8 cellular contexts compared by ENCODE assay signal in the genomic region with DNA sequence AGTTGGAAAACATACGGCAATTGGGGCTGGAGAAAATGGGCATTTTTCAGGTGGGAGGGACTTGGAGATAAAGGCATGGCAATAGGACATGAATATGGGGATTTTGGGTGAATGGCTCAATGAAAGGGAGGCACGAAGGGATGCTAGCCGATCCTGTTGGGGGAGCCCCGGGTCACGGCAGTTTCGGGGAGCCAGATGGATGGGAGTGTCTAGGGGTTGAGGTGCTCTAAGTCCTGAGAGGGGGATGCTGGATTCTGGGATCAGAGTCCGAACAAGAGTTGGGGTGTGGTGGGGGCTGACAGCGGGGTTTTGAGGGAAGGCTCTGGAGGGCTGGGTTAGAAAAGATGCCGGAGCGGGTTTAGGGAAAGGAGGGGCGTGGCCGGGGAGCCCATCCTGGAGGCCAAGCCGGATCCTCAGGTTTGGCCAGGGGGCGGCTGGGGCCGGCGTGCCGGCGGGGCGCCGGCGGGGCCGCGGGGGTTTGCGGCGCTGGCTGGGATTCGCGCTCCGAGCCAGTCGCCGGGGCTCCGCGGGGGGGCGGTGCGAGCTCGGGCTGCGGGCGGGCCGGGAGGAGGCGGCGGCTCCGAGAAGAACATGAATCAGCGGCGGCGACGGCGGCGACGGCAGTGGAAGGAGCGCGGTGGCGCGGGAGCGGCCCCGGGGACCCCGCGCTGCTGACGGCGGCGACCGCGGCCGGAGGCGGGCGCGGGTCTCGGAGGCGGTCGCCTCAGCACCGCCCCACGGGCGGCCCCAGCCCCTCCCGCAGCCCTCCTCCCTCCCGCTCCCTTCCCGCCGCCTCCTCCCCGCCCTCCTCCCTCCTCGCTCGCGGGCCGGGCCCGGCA. TPM values are rescaled to one million over a fixed set of nuclear protein-coding genes. Genes with fewer than 3 reads are reported as not detected.
DNase-seq lines count a peak whose midpoint lies in the region; ATAC-seq, FAIRE-seq and TF ChIP-seq lines count a peak whose summit lies in the region.

A gene (plus strand): TSS at position 813 of the 839 bp plus-strand sequence. CDS start 46 bp downstream, outside the sequence.

- TF ChIP-seq CTCF in DND-41 (IDR thresholded peaks at IDR 0.05; ENCODE audit: borderline replicate concordance, extremely low read depth, low read length, poor library complexity, severe bottlenecking): no peak
- no peak for TF ChIP-seq CTCF in cardiac fibroblast (IDR thresholded peaks at IDR 0.05; ENCODE audit: low read depth, low read length)
- TF ChIP-seq CTCF in kidney (IDR thresholded peaks at IDR 0.05; ENCODE audit: borderline replicate concordance, extremely low read depth, insufficient read depth): no peak

- H3K27ac Mint-ChIP-seq in IgD-negative memory B cell: peak within 1 kb of the TSS in 2 of 3 donors; percentile 5 to 88

- H3K4me3 ChIP-seq in DND-41 (ENCODE audit: low read depth in 1 of 2, low read length in 2 of 2): peak within 1 kb of the TSS; percentile 58 to 83
- H3K4me3 ChIP-seq in cardiac fibroblast (replicated peaks in 1 of 2; ENCODE audit: low read depth in 2 of 2, low read length in 2 of 2): peak within 1 kb of the TSS; percentile 53 to 76
- peak within 1 kb of the TSS; percentile 48 to 62 for H3K4me3 ChIP-seq in kidney (ENCODE audit: low read length in 2 of 2)

- peak within 1 kb of the TSS; percentile 83 to 92 (median 87) for H3K4me3 Mint-ChIP-seq in IgD-negative memory B cell

- no peaks in the 10 kb centered on the region for H3K27me3 ChIP-seq in DND-41 (ENCODE audit: insufficient read depth, low read length, poor library complexity)

- H3K36me3 Mint-ChIP-seq in IgD-negative memory B cell: peaks cover 1% of the 10 kb centered on the region

- intact Hi-C loops in kidney (cut with DNase I): no loop called here

- peaks cover 8 to 15% (median 14%) of the 10 kb centered on the region in 3 donors for H3K4me1 Mint-ChIP-seq in IgD-negative memory B cell

- peaks cover 39% of the 10 kb centered on the region for H3K4me1 ChIP-seq in DND-41 (ENCODE audit: insufficient read depth, low read length)
- peaks cover 0 to 12% of the 10 kb centered on the region in 2 donors for H3K4me1 ChIP-seq in kidney (ENCODE audit: control insufficient read depth in 1 of 2, insufficient read depth in 1 of 2, low read depth in 1 of 2, low read length in 2 of 2)

- peaks cover 35% of the 10 kb centered on the region for H3K27me3 Mint-ChIP-seq in IgD-negative memory B cell

- peaks cover 17% of the 10 kb centered on the region for H3K79me2 ChIP-seq in DND-41 (ENCODE audit: insufficient read depth, low read length)

- H3K36me3 ChIP-seq in DND-41 (ENCODE audit: insufficient read depth, low read length) (peaks cover 23% of the 10 kb centered on the region), kidney (ENCODE audit: control insufficient read depth in 1 of 2, insufficient read depth in 2 of 2, low read length in 2 of 2) (no peaks in the 10 kb centered on the region)

- peak within 1 kb of the TSS; percentile 55 for H2AFZ ChIP-seq in DND-41 (ENCODE audit: low read depth, low read length)

- peak; percentile 63 for DNase-seq in DND-41
- DNase-seq in cardiac fibroblast (ENCODE audit: low read depth in 2 of 2): peak; percentile 45 to 61
- DNase-seq in kidney: peak; percentile 83
- peak; percentile 34 to 68 (median 50) for DNase-seq in stimulated activated CD4-positive, alpha-beta T cell treated with anti-CD3 and anti-CD28 coated beads, Interleukin-12 subunit alpha, Interleukin-12 subunit beta, amount 100 ng/mL, for 48 hours (ENCODE audit: low read depth in 2 of 3, low spot score in 1 of 3)
- no peak for DNase-seq in GOT3 (lab: John Stamatoyannopoulos, UW)

- H4K20me1 ChIP-seq in DND-41 (ENCODE audit: insufficient read depth, low read length): peaks cover 10% of the 10 kb centered on the region; the same call in 1 of the 2 replicates

- no peaks in the 10 kb centered on the region for H3K9me3 Mint-ChIP-seq in IgD-negative memory B cell

- H3K27ac ChIP-seq in DND-41 (ENCODE audit: low read length): peak within 1 kb of the TSS; percentile 91
- no peak within 1 kb of the TSS for H3K27ac ChIP-seq in kidney (ENCODE audit: low read depth in 2 of 2, low read length in 2 of 2)

- peak; percentile 32 for ATAC-seq in DND-41 (ENCODE audit: insufficient read depth, low read depth)
- peak; percentile 60 to 65 for ATAC-seq in activated CD4-positive, CD25-positive, alpha-beta regulatory T cell treated with anti-CD3 and anti-CD28 coated beads, Interleukin-2, amount 50 U/mL, for 24 hours
- ATAC-seq in GM18502 (IDR thresholded peaks at IDR 0.05; ENCODE audit: poor library complexity, unreplicated experiment): no peak

- no peak for FAIRE-seq in kidney (lab: Jason Lieb, UNC)

- H3K4me2 ChIP-seq in DND-41 (ENCODE audit: insufficient read depth, low read length): peak within 1 kb of the TSS; percentile 65

- H3K9ac ChIP-seq in DND-41 (ENCODE audit: low read depth, low read length): peak within 1 kb of the TSS; percentile 82
- H3K9ac ChIP-seq in kidney (ENCODE audit: low read length in 2 of 2): no peak within 1 kb of the TSS

- H3K9me3 ChIP-seq in DND-41 (ENCODE audit: insufficient read depth, low read length, severe bottlenecking): no peaks in the 10 kb centered on the region
- no peaks in the 10 kb centered on the region for H3K9me3 ChIP-seq in kidney (ENCODE audit: control insufficient read depth in 1 of 2, low read length in 2 of 2)

RNA-seq across cellular contexts. Expression of the gene that starts here (rescaled TPM):
- polyA plus RNA-seq in IgD-negative memory B cell: not detected
- 2.5 TPM for total RNA-seq in kidney
- 46.5 TPM for polyA plus RNA-seq in kidney (ENCODE audit: insufficient read depth, low read depth, low replicate concordance)

Comparison
In these comparisons a context has a peak if more than half of its experiments do, and no peak if none do; other contexts are left out.
1. RNA of the gene that starts here (polyA plus RNA-seq): 46.5 TPM in kidney (single experiment); not detected in IgD-negative memory B cell (single experiment); every median in the first group is over 10 times any median in the second.
2. Peak in every context shown above with its lines, with median percentiles within 50 percentile points of each other: H3K4me3 ChIP-seq.